Comparison of ENCODE assay signal across 10 cellular contexts in the genomic region with DNA sequence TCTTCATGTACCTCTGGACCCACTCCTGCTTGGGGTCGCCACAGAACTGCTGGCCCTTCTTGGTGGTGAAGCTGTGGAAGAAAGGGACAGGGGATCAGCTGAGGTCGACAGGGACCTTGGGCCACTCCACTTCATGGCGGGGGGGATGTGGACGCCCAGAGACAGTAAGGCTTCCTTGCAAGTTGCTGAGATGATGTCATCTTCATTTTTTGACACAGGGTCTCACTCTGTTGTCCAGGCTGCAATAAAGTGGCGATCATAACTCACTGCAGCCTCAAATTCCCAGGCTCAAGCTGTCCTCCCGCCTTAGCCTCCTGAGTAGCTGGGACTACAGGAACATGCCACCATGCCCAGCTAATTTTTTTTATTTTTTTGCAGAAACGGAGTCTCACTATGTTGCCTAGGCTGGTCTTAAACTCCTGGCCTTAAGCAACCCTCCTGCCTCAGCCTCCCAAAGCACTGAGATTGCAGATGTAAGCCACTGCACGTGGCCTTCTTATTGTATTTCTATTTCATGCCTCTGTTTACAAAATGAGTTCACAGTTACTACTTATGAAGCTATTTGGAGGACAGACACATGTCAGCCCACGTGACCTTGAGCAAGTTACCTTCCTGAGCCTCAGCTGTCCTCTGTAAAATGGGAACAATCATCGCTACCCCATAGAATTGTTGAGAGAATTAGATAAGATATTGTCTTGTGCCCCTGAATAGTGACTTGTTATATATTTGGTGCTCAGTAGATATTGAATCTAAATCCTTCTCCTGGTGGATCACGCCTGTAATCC. TPM values are rescaled to one million over a fixed set of nuclear protein-coding genes. Genes with fewer than 3 reads are reported as not detected.
"Had no signal": no experiment of that assay in that cellular context is flagged by ENCODE, and none has a peak within 500 bp of the region (broad histone marks: within the 10 kb centered on the region; RNA-seq: fewer than 3 reads in every experiment).

No MANE protein-coding gene starts in this region.

- FAIRE-seq: HTR-8/SVneo had no signal

- DNase-seq: GM23248, GOT3, H7, KG1 had no signal

- H3K4me3 Mint-ChIP-seq: IgD-negative memory B cell had no signal

- H3K27ac Mint-ChIP-seq: IgD-negative memory B cell had no signal

- H3K4me1 ChIP-seq: HAP-1 had no signal

- H3K4me3 ChIP-seq: GM23248, HAP-1 had no signal

- H2AFZ ChIP-seq: GM23248 had no signal

- H3K36me3 ChIP-seq: HAP-1 had no signal

- H3K4me1 Mint-ChIP-seq: IgD-negative memory B cell had no signal

- H3K9me3 ChIP-seq: HAP-1 had no signal

- H3K9ac ChIP-seq: GM23248 had no signal

- ATAC-seq: HCT116 had no signal

- H3K27ac ChIP-seq: GM23248 had no signal

RNA-seq across cellular contexts. Expression of a gene that starts 1.5 kb away (rescaled TPM):
- total RNA-seq: GM23248, H4, H7, HT-29 had no signal
- polyA plus RNA-seq: GM23248, IgD-negative memory B cell had no signal

RNA-seq across cellular contexts. Expression of a gene that starts 40.1 kb away (rescaled TPM):
- total RNA-seq: GM23248, HT-29 had no signal
- polyA plus RNA-seq: IgD-negative memory B cell had no signal
